Comparison of ENCODE assay signal across 11 cellular contexts in genomic region chr3:30437172-30437571, GRCh38.
A peak's percentile ranks its signal among the peaks of the same experiment; 100 is the strongest.
DNase-seq lines count a peak whose midpoint lies in the region; ATAC-seq and TF ChIP-seq lines count a peak whose summit lies in the region.
"Had no signal": no experiment of that assay in that cellular context is flagged by ENCODE, and none has a peak within 500 bp of the region (broad histone marks: within the 10 kb centered on the region; RNA-seq: fewer than 3 reads in every experiment).

No MANE protein-coding gene starts in this region.

- H3K4me1 Mint-ChIP-seq in nephron progenitor cell = peaks cover 32% of the 10 kb centered on the region
- peaks cover 22% of the 10 kb centered on the region for H3K4me1 Mint-ChIP-seq in activated T-cell treated with anti-CD3 and anti-CD28 coated beads, Interleukin-2, amount 50 U/mL, for 4 hours (ENCODE audit: low read depth)

- POLR2A ChIA-PET in A673 (lab: Charles Lee; ENCODE audit: low non-redundant PET) = no interaction called here

- intact Hi-C loops in A673 (cut with micrococcal nuclease; ENCODE audit: unreplicated experiment) = no loop called here

- peaks cover 31% of the 10 kb centered on the region for H3K4me1 ChIP-seq in A673 (ENCODE audit: insufficient read depth, low read length, poor library complexity, severe bottlenecking)

- 0 out of 2 replicates have a peak, but pooled peaks have one; percentile 13 for TF ChIP-seq CTCF in A673 (conservative IDR thresholded peaks at IDR 0.05; ENCODE audit: low read depth, low read length)
- no peak for TF ChIP-seq CTCF in fibroblast of mammary gland (conservative IDR thresholded peaks at IDR 0.05; ENCODE audit: control insufficient read depth, insufficient read depth, low read depth, low read length)
- TF ChIP-seq CTCF in nephron progenitor cell (IDR thresholded peaks at IDR 0.05) = no peak

- no peak overlapping the region for H3K4me3 ChIP-seq in A673 (ENCODE audit: low read depth, low read length, poor library complexity, severe bottlenecking)
- H3K4me3 ChIP-seq in fibroblast of mammary gland (ENCODE audit: control insufficient read depth, low read depth, low read length) = no peak overlapping the region
- H3K4me3 ChIP-seq: A549 had no signal

- peak overlapping the region; percentile 76 for H3K27ac ChIP-seq in A673 (ENCODE audit: low read depth, low read length, poor library complexity, severe bottlenecking)

- ATAC-seq in activated T-cell treated with anti-CD3 and anti-CD28 coated beads, Interleukin-2, amount 50 U/mL, for 4 hours = no peak
- ATAC-seq in GM18505 (IDR thresholded peaks at IDR 0.05; ENCODE audit: unreplicated experiment) (no peak), HG03025 (IDR thresholded peaks at IDR 0.05; ENCODE audit: low FRiP score, unreplicated experiment) (no peak)
- ATAC-seq: A549; activated T-cell treated with anti-CD3 and anti-CD28 coated beads, Interleukin-2, amount 50 U/mL, for 72 hours had no signal

- peak overlapping the region; percentile 43 for H3K4me3 Mint-ChIP-seq in nephron progenitor cell
- no peak overlapping the region for H3K4me3 Mint-ChIP-seq in activated T-cell treated with anti-CD3 and anti-CD28 coated beads, Interleukin-2, amount 50 U/mL, for 4 hours

- no peaks in the 10 kb centered on the region for H3K36me3 Mint-ChIP-seq in nephron progenitor cell (ENCODE audit: low read depth)
- H3K36me3 Mint-ChIP-seq in activated T-cell treated with anti-CD3 and anti-CD28 coated beads, Interleukin-2, amount 50 U/mL, for 4 hours (ENCODE audit: insufficient read depth) = no peaks in the 10 kb centered on the region

- peak overlapping the region; percentile 92 for H3K27ac Mint-ChIP-seq in nephron progenitor cell

- DNase-seq in A673 (ENCODE audit: low spot score) (peak; percentile 90), NCI-H524 (lab: John Stamatoyannopoulos, UW) (peak; percentile 59 to 84), fibroblast of mammary gland (ENCODE audit: low read depth) (peak; percentile 90), nephron progenitor cell (peak; percentile 15), cerebellar cortex (ENCODE audit: low spot score) (no peak)
- no peak for DNase-seq in activated T-cell treated with anti-CD3 and anti-CD28 coated beads, Interleukin-2, amount 50 U/mL, for 4 hours
- DNase-seq: activated T-cell treated with anti-CD3 and anti-CD28 coated beads, Interleukin-2, amount 50 U/mL, for 72 hours; NCI-H2029 treated with DMSO at 0.1 percent for 48 hours had no signal

- no peaks in the 10 kb centered on the region for H3K27me3 ChIP-seq in A673 (replicated peaks; ENCODE audit: insufficient read depth, low read depth, low read length, poor library complexity)

- TF ChIP-seq POLR2A in GM18505 (IDR thresholded peaks at IDR 0.05; ENCODE audit: borderline replicate concordance, extremely low read depth, insufficient read depth, insufficient read length) = no peak

- no TSS peak for BruUV-seq in A673 (replicated peaks; lab: Mats Ljungman, UMichigan)

- H3K9me3 Mint-ChIP-seq in nephron progenitor cell = peaks cover 4% of the 10 kb centered on the region
- peaks cover 4% of the 10 kb centered on the region for H3K9me3 Mint-ChIP-seq in activated T-cell treated with anti-CD3 and anti-CD28 coated beads, Interleukin-2, amount 50 U/mL, for 4 hours

- H3K36me3 ChIP-seq in A673 (ENCODE audit: insufficient read depth, low read length, poor library complexity, severe bottlenecking) = no peaks in the 10 kb centered on the region

- no peaks in the 10 kb centered on the region for H3K27me3 Mint-ChIP-seq in nephron progenitor cell (ENCODE audit: low read depth, poor library complexity)
- no peaks in the 10 kb centered on the region for H3K27me3 Mint-ChIP-seq in activated T-cell treated with anti-CD3 and anti-CD28 coated beads, Interleukin-2, amount 50 U/mL, for 4 hours (ENCODE audit: low read depth)

- H3K9me3 ChIP-seq in A673 (ENCODE audit: low read depth, low read length, poor library complexity, severe bottlenecking) = no peaks in the 10 kb centered on the region

- CTCF ChIA-PET in A673 (lab: Charles Lee) = interaction anchor here (0.6 kb wide), 2 partner anchors 742 to 1745 kb away, joined by 3 read pairs; no protein-coding TSS in a partner anchor

Comparison
In these comparisons a context has a peak if more than half of its experiments do, and no peak if none do; other contexts are left out.
1. DNase-seq: peak in A673 (single experiment), NCI-H524 (2 of 2), fibroblast of mammary gland (single experiment) and nephron progenitor cell (single experiment); none in activated T-cell treated with anti-CD3 and anti-CD28 coated beads, Interleukin-2, amount 50 U/mL, for 4 hours (single experiment) and cerebellar cortex (single experiment).